19 cellular contexts compared by ENCODE assay signal in the genomic region with DNA sequence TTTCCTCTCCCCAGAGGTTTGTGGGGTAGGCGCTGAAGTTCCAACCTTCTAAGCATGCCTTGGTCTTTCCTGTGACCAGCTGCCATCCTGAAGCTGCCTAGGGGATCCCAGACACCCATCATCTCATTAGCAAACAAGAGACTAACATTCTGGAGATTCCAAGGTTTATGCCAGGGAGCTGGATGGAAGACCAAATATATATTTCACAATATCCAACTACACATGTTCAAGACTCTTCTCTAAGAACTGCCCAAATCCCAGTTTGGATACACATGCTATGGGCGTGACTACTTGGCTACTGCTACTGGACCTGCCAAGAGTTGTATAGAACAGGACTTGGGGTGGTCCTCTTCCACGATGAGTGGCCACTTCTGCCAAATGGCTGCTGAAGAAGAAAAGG.
DNase-seq lines count a peak whose midpoint lies in the region; ATAC-seq and TF ChIP-seq lines count a peak whose summit lies in the region.
"Had no signal": no experiment of that assay in that cellular context is flagged by ENCODE, and none has a peak within 500 bp of the region (broad histone marks: within the 10 kb centered on the region; RNA-seq: fewer than 3 reads in every experiment).

No MANE protein-coding gene starts in this region.

- H3K4me3 ChIP-seq in AG10803 (ENCODE audit: low read length), result no peak overlapping the region
- H3K4me3 ChIP-seq in fibroblast of the aortic adventitia (ENCODE audit: low read depth, low read length), result no peak overlapping the region
- H3K4me3 ChIP-seq: HAP-1 had no signal

- H3K4me3 Mint-ChIP-seq in CD14-positive monocyte, result no peak overlapping the region
- H3K4me3 Mint-ChIP-seq: CD4-positive, alpha-beta T cell; CD8-positive, alpha-beta memory T cell; HFFc6 had no signal

- H3K9me3 Mint-ChIP-seq in CD14-positive monocyte, result no peaks in the 10 kb centered on the region
- H3K9me3 Mint-ChIP-seq: CD4-positive, alpha-beta T cell; CD8-positive, alpha-beta memory T cell; HFFc6 had no signal

- ATAC-seq in Right ventricle myocardium inferior, result peak; percentile 38
- no peak for ATAC-seq in GM18873 (IDR thresholded peaks at IDR 0.05; ENCODE audit: low FRiP score, unreplicated experiment)
- ATAC-seq in HG03565 (IDR thresholded peaks at IDR 0.05; ENCODE audit: unreplicated experiment), result no peak

- TF ChIP-seq CTCF in AG10803 (conservative IDR thresholded peaks at IDR 0.05; ENCODE audit: low read length), result no peak
- no peak for TF ChIP-seq CTCF in CD14-positive monocyte (IDR thresholded peaks at IDR 0.05)
- no peak for TF ChIP-seq CTCF in fibroblast of the aortic adventitia (IDR thresholded peaks at IDR 0.05; ENCODE audit: insufficient read depth, low read length)

- peaks cover 37 to 49% of the 10 kb centered on the region in 2 donors for H3K36me3 Mint-ChIP-seq in CD14-positive monocyte
- H3K36me3 Mint-ChIP-seq: CD8-positive, alpha-beta memory T cell had no signal

- DNase-seq in Right ventricle myocardium inferior (ENCODE audit: missing footprints), result no peak
- DNase-seq in cardiac septum (ENCODE audit: low spot score), result no peak
- peak; percentile 69 for DNase-seq in AG10803 (ENCODE audit: low read depth)
- no peak for DNase-seq in CD14-positive monocyte (ENCODE audit: low spot score)
- DNase-seq in fibroblast of the aortic adventitia (ENCODE audit: low read depth), result peak; percentile 14
- DNase-seq in hepatic stellate cell (ENCODE audit: low spot score), result no peak
- DNase-seq: AML-193; BE2C; CD4-positive, alpha-beta T cell; CD8-positive, alpha-beta memory T cell; DMS 273 treated with DMSO at 0.1 percent for 48 hours; DMS79; EL; GDM1; GOT3; HFFc6 had no signal

- intact Hi-C loops in Right ventricle myocardium inferior (cut with DNase I) (no loop called here), cardiac septum (cut with DNase I) (no loop called here), CD14-positive monocyte (cut with micrococcal nuclease) (no loop called here)

- peak overlapping the region in 4 of 7 donors; percentile 14 to 47 (median 41) for H3K27ac Mint-ChIP-seq in CD14-positive monocyte
- H3K27ac Mint-ChIP-seq: CD4-positive, alpha-beta T cell; HFFc6 had no signal

- H3K27me3 Mint-ChIP-seq in CD14-positive monocyte (ENCODE audit: low read depth in 3 of 3), result peaks cover 0 to 1% (median 0%) of the 10 kb centered on the region in 3 donors
- H3K27me3 Mint-ChIP-seq: CD4-positive, alpha-beta T cell had no signal

- H3K4me1 Mint-ChIP-seq in CD14-positive monocyte, result peaks cover 23% of the 10 kb centered on the region

Comparison
In these comparisons a context has a peak if more than half of its experiments do, and no peak if none do; other contexts are left out.
1. DNase-seq: peak in AG10803 (single experiment) and fibroblast of the aortic adventitia (single experiment); none in Right ventricle myocardium inferior (single experiment), cardiac septum (single experiment), CD14-positive monocyte (single experiment) and hepatic stellate cell (single experiment).